ENCODE assay signal across 11 cellular contexts in genomic region chr17:82358467-82359350, GRCh38. TPM values are rescaled to one million over a fixed set of nuclear protein-coding genes. Genes with fewer than 3 reads are reported as not detected.
DNase-seq lines count a peak whose midpoint lies in the region; ATAC-seq, FAIRE-seq and TF ChIP-seq lines count a peak whose summit lies in the region.
"Had no signal": no experiment of that assay in that cellular context is flagged by ENCODE, and none has a peak within 500 bp of the region (broad histone marks: within the 10 kb centered on the region; RNA-seq: fewer than 3 reads in every experiment).

TEX19 (plus strand) TSS chr17:82359247; CDS start chr17:82362151, 2,904 bp downstream.

- H2AFZ ChIP-seq in H1 (ENCODE audit: low read length): no peak within 1 kb of the TSS

- TF ChIP-seq EP300 in H1 (IDR thresholded peaks at IDR 0.05; ENCODE audit: borderline replicate concordance in 1 of 2, low read depth in 2 of 2, low read length in 2 of 2): no peak

- no peak within 1 kb of the TSS for H3K14ac ChIP-seq in H1 (ENCODE audit: insufficient read length)

- TF ChIP-seq POLR2A in GM19099 (IDR thresholded peaks at IDR 0.05; ENCODE audit: extremely low read depth, insufficient read length, low read depth): peak; percentile 25
- no peak for TF ChIP-seq POLR2A in H1 (IDR thresholded peaks at IDR 0.05; ENCODE audit: control extremely low read depth in 1 of 2, low read depth in 2 of 2, low read length in 2 of 2)

- no peak for FAIRE-seq in H1 (lab: Jason Lieb, UNC)
- FAIRE-seq in RCC 7860 (lab: Jason Lieb, UNC): no peak
- FAIRE-seq: bronchial epithelial cell had no signal

- TF ChIP-seq CTCF in H1 (IDR thresholded peaks at IDR 0.05; ENCODE audit: control extremely low read depth in 1 of 3, insufficient read depth in 1 of 3, low read depth in 1 of 3, low read length in 3 of 3): no peak

- H3K18ac ChIP-seq in H1 (ENCODE audit: extremely low read depth, low read length): no peak within 1 kb of the TSS; the same call in 1 of the 2 replicates

- H3K79me2 ChIP-seq in H1 (ENCODE audit: control insufficient read depth in 1 of 2, insufficient read depth in 2 of 2, low read length in 2 of 2): no peaks in the 10 kb centered on the region

- WGBS in H1 (ENCODE audit: extremely low coverage in 1 of 2, insufficient coverage in 1 of 2, insufficient read length in 1 of 2, insufficient replicate concordance in 2 of 2, low coverage in 1 of 2, low lambda C conversion rate in 2 of 2, missing lambda C conversion rate in 1 of 2), 2 experiments: 84% methylated on average over 19 of the region's 21 CpGs; no CpG with 5 or more reads in 1 of the 2 experiments

- POLR2A ChIA-PET in H1 (lab: Charles Lee; ENCODE audit: partially characterized antibody): interaction anchor here (0.6 to 2.1 kb wide), 4 partner anchors 8 to 69 kb away, joined by 3 to 5 read pairs (median 3); no protein-coding TSS in a partner anchor

- no peak within 1 kb of the TSS for H3K23ac ChIP-seq in H1 (ENCODE audit: insufficient read length)

- H3K9me3 ChIP-seq in H1 (ENCODE audit: insufficient read depth in 2 of 2, low read depth in 1 of 2, low read length in 1 of 2): no peaks in the 10 kb centered on the region

- H2AK5ac ChIP-seq in H1 (ENCODE audit: low read depth, low read length): peak within 1 kb of the TSS; percentile 53; the same call in 1 of the 2 replicates

- no peak within 1 kb of the TSS for H3K4me3 ChIP-seq in H1 (ENCODE audit: extremely low read depth in 1 of 4, insufficient read depth in 2 of 4, low read depth in 3 of 4, low read length in 4 of 4)

- no peak within 1 kb of the TSS for H3K4me2 ChIP-seq in H1 (ENCODE audit: insufficient read depth in 1 of 2, low read depth in 2 of 2, low read length in 2 of 2)

- no peak within 1 kb of the TSS for H4K8ac ChIP-seq in H1 (ENCODE audit: extremely low read depth, insufficient read depth, low read length)

- DNase-seq in COR-L47 (lab: John Stamatoyannopoulos, UW): peak; percentile 65
- DNase-seq in NCI-H69 (lab: John Stamatoyannopoulos, UW): peak; percentile 83
- no peak for DNase-seq in H1 (ENCODE audit: low read depth in 1 of 2, low spot score in 2 of 2)
- DNase-seq in CD1c-positive myeloid dendritic cell (ENCODE audit: extremely low spot score): no peak
- DNase-seq in RCC 7860 (ENCODE audit: low spot score): no peak
- DNase-seq: T-helper 9 cell had no signal

- no peaks in the 10 kb centered on the region for H3K23me2 ChIP-seq in H1 (ENCODE audit: low read depth, low read length)

- TF ChIP-seq RAD21 in H1 (IDR thresholded peaks at IDR 0.05 in 1 of 2, conservative IDR thresholded peaks at IDR 0.05 in 1 of 2; ENCODE audit: low read depth in 2 of 2, low read length in 2 of 2): no peak

- H2BK20ac ChIP-seq in H1 (ENCODE audit: low read length): no peak within 1 kb of the TSS

- no peak within 1 kb of the TSS for H3K27ac ChIP-seq in H1 (ENCODE audit: low read depth, low read length)

- H2BK120ac ChIP-seq in H1 (replicated peaks; ENCODE audit: low read depth, low read length): peak within 1 kb of the TSS; percentile 43

- no peaks in the 10 kb centered on the region for H4K20me1 ChIP-seq in H1 (replicated peaks in 1 of 2; ENCODE audit: control insufficient read depth in 1 of 2, insufficient read depth in 2 of 2, low read length in 2 of 2)

- CTCF ChIA-PET in H1 (lab: Charles Lee; ENCODE audit: partially characterized antibody): interaction anchor here (0.6 to 2.5 kb wide), 6 partner anchors 12 to 240 kb away, joined by 3 to 15 read pairs (median 4); partner anchors contain the start of gene UTS2R

- peak within 1 kb of the TSS; percentile 60; the same call in 1 of the 2 replicates for H2BK12ac ChIP-seq in H1 (ENCODE audit: low read depth, low read length)

- no peak within 1 kb of the TSS for H3K56ac ChIP-seq in H1 (replicated peaks; ENCODE audit: insufficient read length, low read depth, low read length)

- H2BK15ac ChIP-seq in H1 (ENCODE audit: low read length): no peak within 1 kb of the TSS

- peaks cover 0 to 3% (median 1%) of the 10 kb centered on the region in 4 experiments; a peak in 3 of 7 replicates for H3K27me3 ChIP-seq in H1 (replicated peaks in 1 of 4; ENCODE audit: control insufficient read depth in 3 of 4, extremely low read depth in 1 of 4, insufficient read depth in 3 of 4, low read length in 3 of 4)

- H3K4ac ChIP-seq in H1 (replicated peaks; ENCODE audit: insufficient read length, low read depth, low read length): no peak within 1 kb of the TSS

- no peaks in the 10 kb centered on the region for H3K36me3 ChIP-seq in H1 (ENCODE audit: control insufficient read depth in 2 of 4, insufficient read depth in 4 of 4, low read length in 3 of 4)

- H4K5ac ChIP-seq in H1 (ENCODE audit: insufficient read length, low read depth, low read length): peak within 1 kb of the TSS; percentile 22

- peaks cover 0 to 11% (median 5%) of the 10 kb centered on the region in 4 experiments; a peak in 6 of 7 replicates for H3K4me1 ChIP-seq in H1 (replicated peaks in 1 of 4; ENCODE audit: control insufficient read depth in 3 of 4, insufficient read depth in 4 of 4, low read length in 3 of 4)

- H3K79me1 ChIP-seq in H1 (ENCODE audit: low read depth, low read length): no peaks in the 10 kb centered on the region; the same call in 1 of the 2 replicates

- no peak within 1 kb of the TSS; the same call in 1 of the 2 replicates for H2BK5ac ChIP-seq in H1 (ENCODE audit: low read depth, low read length)

- H4K91ac ChIP-seq in H1 (replicated peaks; ENCODE audit: insufficient read length, low read length): peak within 1 kb of the TSS; percentile 95

- no peak within 1 kb of the TSS for H3K9ac ChIP-seq in H1 (replicated peaks in 1 of 4; ENCODE audit: extremely low read depth in 1 of 4, low read depth in 3 of 4, low read length in 3 of 4)

- ATAC-seq in HG03196 (IDR thresholded peaks at IDR 0.05; ENCODE audit: unreplicated experiment) (no peak), GM21529 (IDR thresholded peaks at IDR 0.05; ENCODE audit: unreplicated experiment) (no peak)

TF ChIP-seq in H1, 55 proteins besides CTCF, POLR2A, EP300 and RAD21:
- TF ChIP-seq JUN (IDR thresholded peaks at IDR 0.05; ENCODE audit: low read depth, low read length) (no peak), MAFK (IDR thresholded peaks at IDR 0.05; ENCODE audit: low read depth, low read length) (peak; percentile 89), RFX5 (IDR thresholded peaks at IDR 0.05; ENCODE audit: borderline replicate concordance, low read depth, low read length) (no peak), BACH1 (IDR thresholded peaks at IDR 0.05; ENCODE audit: low read length) (peak; percentile 91), MAX (IDR thresholded peaks at IDR 0.05) (peak; percentile 64), E2F6 (IDR thresholded peaks at IDR 0.05) (peak; percentile 88), HDAC6 (IDR thresholded peaks at IDR 0.05; ENCODE audit: low read depth, low read length) (no peak)

RNA-seq across cellular contexts. Expression of gene TEX19, which starts in this region (rescaled TPM):
- total RNA-seq in H1 (2021; fragmentation: NEBNext Ultra II Directional; extraction: Animal tissue kit (Norgen Biotek cat#: 25700)): 0.38 and 0.54 TPM in 2 replicates
- 0.46 and 0.80 TPM in 2 replicates for polyA plus RNA-seq in H1 (2011; rRNA removed)
- 0.85 TPM for polyA plus RNA-seq in H1 (2011; cell fraction: cytosol; rRNA removed)
- 0.83 TPM for polyA plus RNA-seq in H1 (2011; cell fraction: nucleus; rRNA removed)
- polyA plus RNA-seq in H1 (2012, experiment 1 of 2): 0.40 to 1.3 TPM (median 0.64 TPM) in 4 replicates
- 0.38 TPM for polyA plus RNA-seq in H1 (2012, experiment 2 of 2)
- polyA plus RNA-seq in H1 (2013, experiment 1 of 2): 0.28 TPM
- polyA plus RNA-seq in H1 (2013, experiment 2 of 2): 0.35 TPM
- 1.6 TPM in 2 replicates for polyA minus RNA-seq in H1 (2011; rRNA and poly(A)+ RNA removed)
- polyA minus RNA-seq in H1 (2011; cell fraction: cytosol; rRNA and poly(A)+ RNA removed): 0.95 TPM
- polyA minus RNA-seq in H1 (2011; cell fraction: nucleus; rRNA and poly(A)+ RNA removed): 0.60 TPM
- total RNA-seq: bronchial epithelial cell, subcutaneous adipose tissue had no signal

Comparison
In these comparisons a context has a peak if more than half of its experiments do, and no peak if none do; other contexts are left out.
1. DNase-seq: peak in COR-L47 (single experiment) and NCI-H69 (single experiment); none in H1 (0 of 2), CD1c-positive myeloid dendritic cell (single experiment) and RCC 7860 (single experiment).